9 cellular contexts compared by ENCODE assay signal in the genomic region with DNA sequence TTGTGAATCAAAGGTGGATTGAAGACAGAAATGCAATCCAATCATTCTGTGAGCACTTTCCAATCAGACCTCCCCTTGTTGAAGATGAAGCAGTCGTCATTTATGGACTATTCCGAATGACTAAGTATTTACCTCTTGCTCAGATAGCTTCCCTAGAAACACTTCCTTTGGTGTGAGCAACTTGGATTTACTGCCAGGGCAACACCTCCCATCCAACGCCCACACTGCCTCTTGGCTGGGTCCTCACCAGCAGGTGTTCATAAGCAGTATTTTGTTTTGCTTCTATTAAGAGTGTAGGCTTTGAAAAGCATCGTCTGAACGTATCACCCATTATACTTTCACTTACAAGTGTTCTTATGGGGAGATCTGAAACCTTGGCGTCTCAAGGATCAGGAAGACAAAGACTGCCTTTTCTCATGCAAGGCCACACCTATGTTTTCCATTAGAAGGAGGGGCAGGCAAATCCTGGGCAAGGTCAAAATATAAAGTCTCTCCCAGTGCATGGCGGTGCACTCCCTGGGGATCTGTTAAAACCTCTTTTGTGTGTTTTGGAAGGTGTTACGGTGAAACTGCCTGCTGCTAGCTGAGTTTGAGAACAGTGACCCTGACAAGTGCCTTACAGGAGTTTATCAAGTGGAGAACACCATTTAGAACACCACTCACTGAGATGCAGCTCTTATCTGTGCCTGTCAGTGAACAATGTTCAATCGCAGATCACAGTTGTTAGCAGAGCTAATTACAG. TPM values are rescaled to one million over a fixed set of nuclear protein-coding genes. Genes with fewer than 3 reads are reported as not detected.
DNase-seq lines count a peak whose midpoint lies in the region; ATAC-seq and TF ChIP-seq lines count a peak whose summit lies in the region.
"Had no signal": no experiment of that assay in that cellular context is flagged by ENCODE, and none has a peak within 500 bp of the region (broad histone marks: within the 10 kb centered on the region; RNA-seq: fewer than 3 reads in every experiment).

No MANE protein-coding gene starts in this region.

- peak; percentile 28 for DNase-seq in A172 (ENCODE audit: low spot score)
- peak; percentile 66 for DNase-seq in NCI-H128 (lab: John Stamatoyannopoulos, UW; ENCODE audit: unreplicated experiment)
- peak; percentile 63 for DNase-seq in astrocyte of the spinal cord (ENCODE audit: low read depth, low spot score)
- DNase-seq in iPS-NIHi7 (ENCODE audit: extremely low spot score) = peak; percentile 26
- DNase-seq in KBM-7 = no peak
- no peak for DNase-seq in AML-193 (lab: John Stamatoyannopoulos, UW)
- DNase-seq: SJCRH30 had no signal

- no peak for ATAC-seq in HG02610 (IDR thresholded peaks at IDR 0.05; ENCODE audit: unreplicated experiment)
- no peak for ATAC-seq in GM21529 (IDR thresholded peaks at IDR 0.05; ENCODE audit: unreplicated experiment)

- in situ Hi-C loops in astrocyte of the spinal cord (cut with HindIII; ENCODE audit: low sequenced_read_pairs) (no loop called here), KBM-7 (cut with MboI; ENCODE audit: low pct_unique_long_range_greater_than_20kb, low sequenced_read_pairs) (no loop called here)

- no peak for TF ChIP-seq CTCF in astrocyte of the spinal cord (IDR thresholded peaks at IDR 0.05; ENCODE audit: low read depth, low read length)

- H3K4me3 ChIP-seq in astrocyte of the spinal cord (ENCODE audit: low read depth, low read length) = no peak overlapping the region
- H3K4me3 ChIP-seq: SJCRH30 had no signal

RNA-seq across cellular contexts. Expression of gene MARCHF3, which starts 10.6 kb away (rescaled TPM):
- total RNA-seq in A172 (2014; rRNA removed; shearing (Covaris generic)) = 4.8 and 6.4 TPM in 2 replicates

RNA-seq across cellular contexts. Expression of gene C5orf63, which starts 32.4 kb away (rescaled TPM):
- total RNA-seq in A172 (2014; rRNA removed; shearing (Covaris generic)) = 1.4 and 1.6 TPM in 2 replicates

Comparison
In these comparisons a context has a peak if more than half of its experiments do, and no peak if none do; other contexts are left out.
1. DNase-seq: peak in A172 (single experiment), NCI-H128 (single experiment), astrocyte of the spinal cord (single experiment) and iPS-NIHi7 (single experiment); none in KBM-7 (single experiment) and AML-193 (0 of 2).